In the genomic region with DNA sequence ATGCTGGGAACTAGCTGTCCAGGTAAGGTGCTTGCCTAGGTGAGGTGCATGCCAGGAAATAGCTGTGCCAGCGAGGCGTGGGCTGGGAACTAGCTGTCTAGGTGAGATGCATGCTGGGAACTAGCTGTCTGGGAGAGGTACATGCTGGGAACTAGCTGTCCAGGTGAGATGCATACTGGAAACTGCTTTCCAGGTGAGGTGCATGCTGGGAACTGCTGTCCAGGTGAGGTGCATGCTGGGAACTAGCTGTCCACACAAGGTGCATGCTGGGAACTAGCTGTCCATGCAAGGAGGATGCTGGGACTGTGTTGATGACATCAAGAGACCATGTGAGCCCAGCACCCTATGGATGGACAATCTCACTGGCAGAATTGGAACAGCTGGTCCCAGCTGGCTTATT, we compare ENCODE assay signal across 25 cellular contexts.
"Had no signal": no experiment of that assay in that cellular context is flagged by ENCODE, and none has a peak within 500 bp of the region (broad histone marks: within the 10 kb centered on the region; RNA-seq: fewer than 3 reads in every experiment).

No MANE protein-coding gene starts in this region.

- H3K36me3 ChIP-seq: breast epithelium had no signal

- H2AFZ ChIP-seq: PC-9 had no signal

- ATAC-seq: activated CD8-positive, alpha-beta T cell treated with anti-CD3 and anti-CD28 coated beads for 36 hours; body of pancreas; Right ventricle myocardium inferior had no signal

- H3K9me3 ChIP-seq: body of pancreas, breast epithelium had no signal

- H3K4me2 ChIP-seq: PC-9 had no signal

- H3K4me1 ChIP-seq: body of pancreas, breast epithelium had no signal

- H3K4me3 ChIP-seq: body of pancreas, breast epithelium, PC-9 had no signal

- DNase-seq: activated CD4-positive, alpha-beta T cell treated with anti-CD3 and anti-CD28 coated beads, Interleukin-2, amount 10 ng/mL, durations not matched to agents 24 days and 14 days; activated CD4-positive, alpha-beta T cell treated with anti-CD3 and anti-CD28 coated beads, Interleukin-2, amount 50 U/mL, for 4 hours; activated CD8-positive, alpha-beta T cell treated with anti-CD3 and anti-CD28 coated beads for 36 hours; activated gamma-delta T cell; activated naive CD4-positive, alpha-beta T cell treated with Interleukin-2 at 50 U/mL for 16 hours; activated naive CD8-positive, alpha-beta T cell treated with anti-CD3 and anti-CD28 coated beads, Interleukin-2, amount 10 ng/mL, durations not matched to agents 7 days and 5 days; activated T-cell treated with anti-CD3 and anti-CD28 coated beads, Interleukin-2, amount 50 U/mL, for 24 hours; amygdala; body of pancreas; caudate nucleus; cerebellar nuclear complex; NCI-H1105; NCI-H1417 treated with DMSO at 0.1 percent for 48 hours; NCI-H2029; NCI-H2171 treated with DMSO at 0.1 percent for 48 hours; NCI-H345; NCI-H524 treated with DMSO at 0.1 percent for 48 hours; PC-9; SIG-M5; SW 1271; T-helper 1 cell; T1000 had no signal

- H3K27me3 ChIP-seq: body of pancreas, breast epithelium had no signal

- H3K27ac ChIP-seq: body of pancreas, breast epithelium, PC-9, RWPE1 had no signal
